ENCODE assay signal across 9 cellular contexts in the genomic region with DNA sequence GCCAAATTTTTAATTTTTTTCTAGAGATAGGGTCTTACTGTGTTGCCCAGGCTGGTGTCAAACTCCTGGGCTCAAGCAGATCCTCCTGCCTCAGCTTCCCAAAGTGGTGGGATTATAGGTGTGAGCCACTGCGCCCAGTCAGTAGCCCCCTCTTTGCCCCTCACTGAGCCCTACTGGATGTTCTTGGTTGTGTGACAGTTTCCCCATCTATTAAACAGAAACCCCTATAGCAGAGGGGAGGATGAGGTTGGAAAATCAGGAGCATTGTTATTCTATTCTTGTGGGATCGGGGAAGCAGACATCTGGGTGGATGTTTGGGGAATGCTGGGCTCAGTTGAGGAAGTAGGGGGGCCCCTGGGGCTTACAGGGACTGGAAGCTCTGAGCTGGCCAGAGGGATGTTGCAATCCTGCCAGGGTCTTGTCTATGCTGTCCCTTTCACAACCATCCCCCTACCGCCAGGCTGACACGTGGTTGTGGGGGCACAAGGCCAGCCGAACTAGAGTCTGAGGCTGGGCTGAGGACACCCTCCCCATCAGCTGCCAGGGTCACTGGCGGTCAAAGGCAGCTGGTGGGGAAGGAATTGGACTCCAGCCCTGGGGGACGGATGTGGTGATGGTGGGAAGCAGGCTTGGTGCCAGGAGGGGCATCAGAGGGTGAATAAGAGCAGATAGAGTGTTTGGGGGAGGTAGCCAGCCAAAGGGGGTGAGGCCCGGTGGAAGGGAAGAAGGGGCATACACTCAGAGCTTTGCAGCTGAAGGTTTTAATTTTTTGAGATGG. TPM values are rescaled to one million over a fixed set of nuclear protein-coding genes. Genes with fewer than 3 reads are reported as not detected.
A peak's percentile ranks its signal among the peaks of the same experiment; 100 is the strongest.
DNase-seq lines count a peak whose midpoint lies in the region; ATAC-seq and TF ChIP-seq lines count a peak whose summit lies in the region.
"Had no signal": no experiment of that assay in that cellular context is flagged by ENCODE, and none has a peak within 500 bp of the region (broad histone marks: within the 10 kb centered on the region; RNA-seq: fewer than 3 reads in every experiment).

No MANE protein-coding gene starts in this region.

- 62% methylated on average over 6 of the region's 8 CpGs for WGBS in esophagus muscularis mucosa

- H3K36me3 ChIP-seq in esophagus muscularis mucosa = no peaks in the 10 kb centered on the region

- H3K4me3 Mint-ChIP-seq in activated naive CD8-positive, alpha-beta T cell treated with anti-CD3 and anti-CD28 coated beads for 36 hours = no peak overlapping the region
- H3K4me3 Mint-ChIP-seq: central memory CD8-positive, alpha-beta T cell had no signal

- intact Hi-C loops in posterior vena cava (cut with DNase I) = no loop called here
- intact Hi-C loops in esophagus muscularis mucosa (cut with DNase I) = no loop called here

- no peak for TF ChIP-seq POLR2A in esophagus muscularis mucosa (IDR thresholded peaks at IDR 0.05; ENCODE audit: low read depth)

- no peak for ATAC-seq in HG02763 (IDR thresholded peaks at IDR 0.05; ENCODE audit: unreplicated experiment)
- ATAC-seq: GM12878 had no signal

- no peaks in the 10 kb centered on the region for H3K36me3 Mint-ChIP-seq in activated naive CD8-positive, alpha-beta T cell treated with anti-CD3 and anti-CD28 coated beads for 36 hours

- H3K4me1 Mint-ChIP-seq in activated naive CD8-positive, alpha-beta T cell treated with anti-CD3 and anti-CD28 coated beads for 36 hours = peaks cover 6% of the 10 kb centered on the region

- H3K9me3 ChIP-seq in esophagus muscularis mucosa = no peaks in the 10 kb centered on the region

- H3K27me3 ChIP-seq in esophagus muscularis mucosa = no peaks in the 10 kb centered on the region

- no peak overlapping the region for H3K4me3 ChIP-seq in esophagus muscularis mucosa
- H3K4me3 ChIP-seq: GM12878 had no signal

- TF ChIP-seq CTCF in esophagus muscularis mucosa (IDR thresholded peaks at IDR 0.05) = no peak

- peaks cover 29% of the 10 kb centered on the region for H3K27me3 Mint-ChIP-seq in activated naive CD8-positive, alpha-beta T cell treated with anti-CD3 and anti-CD28 coated beads for 36 hours

- no peak overlapping the region for H3K27ac Mint-ChIP-seq in activated naive CD8-positive, alpha-beta T cell treated with anti-CD3 and anti-CD28 coated beads for 36 hours

- TF ChIP-seq EP300 in esophagus muscularis mucosa (IDR thresholded peaks at IDR 0.05) = no peak

- DNase-seq in HuH-7.5 (ENCODE audit: low spot score) = peak; percentile 69
- DNase-seq in fibroblast of peridontal ligament (ENCODE audit: extremely low read depth) = peak; percentile 70
- peak; percentile 92 for DNase-seq in posterior vena cava (ENCODE audit: low spot score)
- DNase-seq in esophagus muscularis mucosa (ENCODE audit: extremely low spot score) = no peak
- DNase-seq in activated naive CD8-positive, alpha-beta T cell treated with anti-CD3 and anti-CD28 coated beads for 36 hours = no peak

- H3K4me1 ChIP-seq in esophagus muscularis mucosa = peaks cover 9 to 34% (median 24%) of the 10 kb centered on the region in 4 donors

- H3K9me3 Mint-ChIP-seq in activated naive CD8-positive, alpha-beta T cell treated with anti-CD3 and anti-CD28 coated beads for 36 hours = no peaks in the 10 kb centered on the region
- H3K9me3 Mint-ChIP-seq: central memory CD8-positive, alpha-beta T cell had no signal

- H3K27ac ChIP-seq in esophagus muscularis mucosa (replicated peaks in 1 of 4) = peak overlapping the region in 2 of 4 donors; percentile 31 to 59

RNA-seq across cellular contexts. Expression of a gene that starts 10.9 kb away (rescaled TPM):
- total RNA-seq in posterior vena cava = 1 to 10 TPM; 3.0 to 4.3 TPM
- total RNA-seq in esophagus muscularis mucosa = 1 to 10 TPM in 1 of 4 donors, not detected in 3; 2.5 TPM
- 1 to 10 TPM; 1.5 to 3.0 TPM for total RNA-seq in activated naive CD8-positive, alpha-beta T cell treated with anti-CD3 and anti-CD28 coated beads for 36 hours

RNA-seq across cellular contexts. Expression of a gene that starts 16.7 kb away (rescaled TPM):
- total RNA-seq in posterior vena cava (not detected), esophagus muscularis mucosa (not detected)
- total RNA-seq in activated naive CD8-positive, alpha-beta T cell treated with anti-CD3 and anti-CD28 coated beads for 36 hours = not detected
- total RNA-seq: GM12878, SK-MEL-5 had no signal

RNA-seq across cellular contexts. Expression of a gene that starts 19.7 kb away (rescaled TPM):
- total RNA-seq in posterior vena cava (10 to 100 TPM; 16.8 to 57.8 TPM), esophagus muscularis mucosa (10 to 100 TPM; 20.3 to 47.3 (median 37.2) TPM)
- under 1 TPM; 0.46 to 0.62 TPM for total RNA-seq in activated naive CD8-positive, alpha-beta T cell treated with anti-CD3 and anti-CD28 coated beads for 36 hours

RNA-seq across cellular contexts. Expression of a gene that starts 20.5 kb away (rescaled TPM):
- total RNA-seq in posterior vena cava = not detected
- total RNA-seq in esophagus muscularis mucosa = not detected
- not detected for total RNA-seq in activated naive CD8-positive, alpha-beta T cell treated with anti-CD3 and anti-CD28 coated beads for 36 hours
- total RNA-seq: GM12878 had no signal

RNA-seq across cellular contexts. Expression of a gene that starts 29.9 kb away (rescaled TPM):
- total RNA-seq in posterior vena cava (10 to 100 TPM; 69.9 to 78.5 TPM), esophagus muscularis mucosa (100 to 1,000 TPM in 2 of 4 donors, 10 to 100 TPM in 2; 46.6 to 154 (median 79.5) TPM)
- total RNA-seq in activated naive CD8-positive, alpha-beta T cell treated with anti-CD3 and anti-CD28 coated beads for 36 hours = 10 to 100 TPM; 54.2 to 57.2 TPM

Comparison
In these comparisons a context has a peak if more than half of its experiments do, and no peak if none do; other contexts are left out.
1. DNase-seq: peak in HuH-7.5 (single experiment), fibroblast of peridontal ligament (single experiment) and posterior vena cava (single experiment); none in esophagus muscularis mucosa (single experiment) and activated naive CD8-positive, alpha-beta T cell treated with anti-CD3 and anti-CD28 coated beads for 36 hours (single experiment).
2. RNA of a gene that starts 19.7 kb away (total RNA-seq): 16.8 to 57.8 TPM in posterior vena cava and 20.3 to 47.3 TPM in esophagus muscularis mucosa; 0.46 to 0.62 TPM in activated naive CD8-positive, alpha-beta T cell treated with anti-CD3 and anti-CD28 coated beads for 36 hours; every median in the first group is over 10 times any median in the second.